8 cellular contexts compared by ENCODE assay signal in genomic region chr6:97497713-97498331, GRCh38.
DNase-seq lines count a peak whose midpoint lies in the region; ATAC-seq, FAIRE-seq and TF ChIP-seq lines count a peak whose summit lies in the region.

No MANE protein-coding gene starts in this region.

- H3K27me3 ChIP-seq in MG63 (no peaks in the 10 kb centered on the region), RWPE2 (ENCODE audit: insufficient read depth, poor library complexity, severe bottlenecking) (peaks cover 16% of the 10 kb centered on the region), ovary (no peaks in the 10 kb centered on the region), vagina (no peaks in the 10 kb centered on the region)

- H3K27ac ChIP-seq in RWPE2 (ENCODE audit: poor library complexity, severe bottlenecking), result no peak overlapping the region
- H3K27ac ChIP-seq in ovary, result no peak overlapping the region
- no peak overlapping the region for H3K27ac ChIP-seq in vagina

- DNase-seq in HEK293T (ENCODE audit: extremely low spot score) (peak; percentile 56), MG63 (peak; percentile 50), RWPE2 (ENCODE audit: low spot score) (no peak), frontal cortex (ENCODE audit: low spot score in 2 of 2) (peak; percentile 1 to 3), ovary (peak in 4 of 5 donors; percentile 16 to 60 (median 20)), vagina (ENCODE audit: extremely low spot score in 2 of 2) (no peak)
- DNase-seq in activated T-helper 9 cell treated with anti-CD3 and anti-CD28 coated beads, Interleukin-2, amount 50 U/mL, for 16 hours (ENCODE audit: low read depth), result peak; percentile 12

- CTCF ChIA-PET in HEK293T (lab: Yijun Ruan, JAX), result interaction anchor here (0.6 to 0.9 kb wide), 2 partner anchors 279 to 427 kb away, joined by 3 to 5 read pairs; no protein-coding TSS in a partner anchor

- no peak overlapping the region for H3K4me3 ChIP-seq in MG63
- no peak overlapping the region for H3K4me3 ChIP-seq in RWPE2 (ENCODE audit: severe bottlenecking)
- no peak overlapping the region for H3K4me3 ChIP-seq in ovary
- no peak overlapping the region for H3K4me3 ChIP-seq in vagina

- H3K36me3 ChIP-seq in MG63 (no peaks in the 10 kb centered on the region), RWPE2 (ENCODE audit: low read depth) (no peaks in the 10 kb centered on the region), ovary (no peaks in the 10 kb centered on the region), vagina (no peaks in the 10 kb centered on the region)

- intact Hi-C loops in ovary (cut with DNase I) (loop anchor here in 1 of 4 donors (10.0 kb wide), 1 partner anchor 1337 kb away; the partner anchor contains the start of gene POU3F2), vagina (cut with DNase I) (no loop called here)

- TF ChIP-seq POLR2A in ovary (IDR thresholded peaks at IDR 0.05) (no peak), vagina (IDR thresholded peaks at IDR 0.05) (no peak)

- ATAC-seq in RWPE2 (ENCODE audit: low read depth), result peak; percentile 98

- H3K9me3 ChIP-seq in MG63 (no peaks in the 10 kb centered on the region), RWPE2 (ENCODE audit: severe bottlenecking) (no peaks in the 10 kb centered on the region), ovary (no peaks in the 10 kb centered on the region), vagina (no peaks in the 10 kb centered on the region)

- peak; percentile 88 for TF ChIP-seq CTCF in GM12872 (IDR thresholded peaks at IDR 0.05; ENCODE audit: insufficient read depth, low read depth, low read length)
- peak; percentile 90 for TF ChIP-seq CTCF in RWPE2 (IDR thresholded peaks at IDR 0.05; ENCODE audit: poor library complexity, severe bottlenecking)
- no peak for TF ChIP-seq CTCF in ovary (IDR thresholded peaks at IDR 0.05)
- peak; percentile 18 to 54 (median 47) for TF ChIP-seq CTCF in vagina (IDR thresholded peaks at IDR 0.05)

- H3K4me1 ChIP-seq in RWPE2 (ENCODE audit: insufficient read depth, poor library complexity, severe bottlenecking) (no peaks in the 10 kb centered on the region), ovary (ENCODE audit: insufficient read depth) (no peaks in the 10 kb centered on the region), vagina (no peaks in the 10 kb centered on the region)

- no peak for TF ChIP-seq EP300 in ovary (IDR thresholded peaks at IDR 0.05)

- FAIRE-seq in frontal cortex (lab: Jason Lieb, UNC), result peak; percentile 34

- POLR2A ChIA-PET in HEK293T (lab: Yijun Ruan, JAX), result no interaction called here

- 25 to 40% (median 28%) methylated on average over 4 of the region's 4 CpGs for WGBS in ovary, 3 donors

TF ChIP-seq in HEK293T, 16 proteins besides CTCF, POLR2A, EP300 and RAD21:
- TF ChIP-seq FOXA1 (IDR thresholded peaks at IDR 0.05) (no peak), SUZ12 (IDR thresholded peaks at IDR 0.05) (no peak), HDGF (IDR thresholded peaks at IDR 0.05; ENCODE audit: borderline replicate concordance) (no peak), L3MBTL2 (conservative IDR thresholded peaks at IDR 0.05) (no peak), FOXM1 (IDR thresholded peaks at IDR 0.05; ENCODE audit: borderline replicate concordance) (no peak), PKNOX1 (IDR thresholded peaks at IDR 0.05) (peak; percentile 65)

Comparison
In these comparisons a context has a peak if more than half of its experiments do, and no peak if none do; other contexts are left out.
1. CTCF ChIP-seq: peak in GM12872 (single experiment), RWPE2 (single experiment) and vagina (3 of 3); none in ovary (0 of 3).
2. DNase-seq: peak in HEK293T (single experiment), MG63 (single experiment), activated T-helper 9 cell treated with anti-CD3 and anti-CD28 coated beads, Interleukin-2, amount 50 U/mL, for 16 hours (single experiment), frontal cortex (2 of 2) and ovary (4 of 5); none in RWPE2 (single experiment) and vagina (0 of 2).